In the genomic region with DNA sequence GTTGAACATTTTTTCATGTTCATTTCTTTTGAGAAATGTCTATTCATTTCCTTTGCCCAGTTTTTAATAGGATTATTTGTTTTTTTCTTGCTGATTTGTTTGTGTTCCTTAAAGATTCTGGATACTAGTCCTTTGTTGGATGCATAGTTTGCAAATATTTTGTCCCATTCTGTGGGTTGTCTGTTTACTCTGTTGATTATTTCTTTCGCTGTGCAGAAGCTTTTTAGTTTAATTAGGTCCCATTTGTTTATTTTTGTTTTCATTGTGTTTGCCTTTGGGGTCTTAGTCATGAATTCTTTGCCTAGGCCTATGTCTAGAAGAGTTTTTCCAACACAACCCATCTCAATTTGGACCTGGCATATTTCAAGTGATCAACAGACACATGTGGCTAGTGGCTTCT, we compare ENCODE assay signal across 9 cellular contexts.
"Had no signal": no experiment of that assay in that cellular context is flagged by ENCODE, and none has a peak within 500 bp of the region (broad histone marks: within the 10 kb centered on the region; RNA-seq: fewer than 3 reads in every experiment).

No MANE protein-coding gene starts in this region.

- H3K36me3 ChIP-seq: HAP-1 had no signal

- DNase-seq: GM23248, GOT3, H7, H9, HCEC 1CT, HFFc6 had no signal

- H3K4me3 ChIP-seq: GM23248, GM23338, HAP-1 had no signal

- H3K27ac Mint-ChIP-seq: GM23338, HFFc6 had no signal

- H3K27ac ChIP-seq: GM23248 had no signal

- H3K4me1 ChIP-seq: HAP-1 had no signal

- ATAC-seq: GM23338, HCT116 had no signal

- H3K9me3 ChIP-seq: HAP-1 had no signal

- H3K4me3 Mint-ChIP-seq: GM23338, H9, HFFc6 had no signal

- H3K9me3 Mint-ChIP-seq: GM23338, H9, HFFc6 had no signal
